24 cellular contexts compared by ENCODE assay signal in the genomic region with DNA sequence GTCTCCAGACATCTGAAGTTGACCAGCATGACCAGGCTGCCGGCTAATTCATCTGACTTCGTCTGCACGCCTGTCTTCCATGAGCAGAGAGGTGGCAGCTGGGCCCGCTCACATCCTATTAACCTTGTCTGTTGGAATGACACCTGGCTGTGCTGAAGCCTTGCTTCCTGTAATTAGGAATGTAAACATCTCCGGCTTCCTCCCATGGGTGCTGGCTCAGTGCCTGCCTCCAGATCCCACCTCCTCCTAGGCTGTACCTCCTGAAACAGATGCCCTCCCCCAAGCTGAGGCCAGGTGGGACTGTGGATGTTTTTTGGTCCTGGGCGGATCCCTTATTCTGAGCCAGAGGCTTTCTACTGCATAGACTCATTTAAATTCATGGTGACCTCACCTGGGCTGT.
A peak's percentile ranks its signal among the peaks of the same experiment; 100 is the strongest.
DNase-seq lines count a peak whose midpoint lies in the region; ATAC-seq lines count a peak whose summit lies in the region.
"Had no signal": no experiment of that assay in that cellular context is flagged by ENCODE, and none has a peak within 500 bp of the region (broad histone marks: within the 10 kb centered on the region; RNA-seq: fewer than 3 reads in every experiment).

No MANE protein-coding gene starts in this region.

- DNase-seq in COLO668 (lab: John Stamatoyannopoulos, UW; ENCODE audit: unreplicated experiment) (peak; percentile 94), NCI-H1105 treated with DMSO at 0.1 percent for 48 hours (lab: John Stamatoyannopoulos, UW) (peak; percentile 94), NCI-H748 (lab: John Stamatoyannopoulos, UW; ENCODE audit: unreplicated experiment) (peak; percentile 97), iPS DF 19.7 (ENCODE audit: low read depth, low spot score) (peak; percentile 1), NCI-H1694 treated with DMSO at 0.1 percent for 48 hours (lab: John Stamatoyannopoulos, UW) (no peak), NK-92 (lab: John Stamatoyannopoulos, UW; ENCODE audit: unreplicated experiment) (no peak)
- DNase-seq: activated CD4-positive, alpha-beta memory T cell treated with anti-CD3 and anti-CD28 coated beads, Interleukin-2, amount 10 ng/mL, durations not matched to agents 7 days and 5 days; aorta; DMS79; NCI-H1092; NCI-H446; OCI-M1; posterior cingulate gyrus; right lobe of liver; stimulated activated CD4-positive, alpha-beta T cell treated with anti-CD3 and anti-CD28 coated beads, Interleukin-12 subunit alpha, Interleukin-12 subunit beta, amount 100 ng/mL, for 4 hours; stimulated activated CD4-positive, alpha-beta T cell treated with anti-CD3 and anti-CD28 coated beads, Interleukin-4, amount 100 ng/mL, for 4 hours; stimulated activated naive CD4-positive, alpha-beta T cell; T1000; testis; uterus had no signal

- no peak for ATAC-seq in GM19035 (IDR thresholded peaks at IDR 0.05; ENCODE audit: unreplicated experiment)
- no peak for ATAC-seq in GM21360 (IDR thresholded peaks at IDR 0.05; ENCODE audit: unreplicated experiment)
- ATAC-seq: HepG2, mucosa of descending colon, right lobe of liver had no signal

Comparison
In these comparisons a context has a peak if more than half of its experiments do, and no peak if none do; other contexts are left out.
1. DNase-seq: peak in COLO668 (single experiment), NCI-H1105 treated with DMSO at 0.1 percent for 48 hours (single experiment), NCI-H748 (single experiment) and iPS DF 19.7 (single experiment); none in NCI-H1694 treated with DMSO at 0.1 percent for 48 hours (single experiment) and NK-92 (single experiment).